ENCODE assay signal across 27 cellular contexts in the genomic region with DNA sequence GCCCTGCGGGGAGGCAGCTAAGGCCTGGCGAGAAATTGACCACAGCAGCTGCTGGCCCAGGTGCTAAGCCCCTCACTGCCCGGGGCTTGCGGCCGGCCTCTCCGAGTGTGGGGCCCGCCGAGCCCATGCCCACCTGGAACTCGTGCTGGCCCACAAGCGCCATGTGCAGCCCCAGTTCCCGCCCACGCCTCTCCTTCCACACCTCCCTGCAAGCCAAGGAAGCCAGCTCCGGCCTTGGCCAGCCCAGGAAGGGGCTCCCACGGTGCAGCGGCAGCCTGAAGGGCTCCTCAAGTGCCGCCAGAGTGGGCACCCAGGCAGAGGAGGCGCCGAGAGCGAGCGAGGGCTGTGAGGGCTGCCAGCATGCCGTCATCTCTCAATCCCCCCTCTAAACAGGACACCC.
"Had no signal": no experiment of that assay in that cellular context is flagged by ENCODE, and none has a peak within 500 bp of the region (broad histone marks: within the 10 kb centered on the region; RNA-seq: fewer than 3 reads in every experiment).

No MANE protein-coding gene starts in this region.

- DNase-seq: stimulated activated CD4-positive, alpha-beta T cell treated with anti-CD3 and anti-CD28 coated beads, Interleukin-2, amount 100 ng/mL, for 48 hours; stimulated activated CD4-positive, alpha-beta T cell treated with anti-CD3 and anti-CD28 coated beads, Interleukin-4, amount 100 ng/mL, for 1 hour; stimulated activated CD4-positive, alpha-beta T cell treated with anti-CD3 and anti-CD28 coated beads, Interleukin-4, amount 100 ng/mL, for 24 hours; stimulated activated CD4-positive, alpha-beta T cell treated with anti-CD3 and anti-CD28 coated beads, Interleukin-4, amount 100 ng/mL, for 4 hours; stimulated activated CD8-positive, alpha-beta memory T cell treated with anti-CD3 and anti-CD28 coated beads, Interleukin-4, amount 100 ng/mL, for 48 hours; stimulated activated naive B cell treated with anti-CD40 and anti-IgM and Interleukin-4, amounts not matched to agents 10 μg/mL and 1 μg/mL and 100 μg/mL, for 72 hours; stimulated activated naive CD4-positive, alpha-beta T cell; stimulated activated naive CD4-positive, alpha-beta T cell treated with Interleukin-2 at 50 U/mL for 16 hours; stimulated activated naive CD8-positive, alpha-beta T cell treated with anti-CD3 and anti-CD28 coated beads, Interleukin-15, amount 100 ng/mL, for 72 hours; stimulated activated naive CD8-positive, alpha-beta T cell treated with anti-CD3 and anti-CD28 coated beads, Interleukin-15, Interleukin-2, amounts not matched to agents 100 U/mL and 50 U/mL, for 24 hours; stomach; substantia nigra; testis; thyroid gland; tibial artery; transverse colon; trophoblast cell; upper lobe of right lung; uterus had no signal

- H3K4me1 ChIP-seq: stomach, suprapubic skin, testis, thyroid gland, tibial artery, tibial nerve, transverse colon, upper lobe of left lung, upper lobe of right lung, uterus, vagina had no signal

- H3K27me3 ChIP-seq: stomach, suprapubic skin, testis, thyroid gland, tibial artery, tibial nerve, transverse colon, upper lobe of left lung, upper lobe of right lung, uterus, vagina had no signal

- H3K27ac ChIP-seq: stomach, suprapubic skin, testis, thoracic aorta, thyroid gland, tibial artery, tibial nerve, transverse colon, upper lobe of left lung, upper lobe of right lung, uterus, vagina had no signal

- ATAC-seq: stimulated activated effector memory CD8-positive, alpha-beta T cell treated with anti-CD3 and anti-CD28 coated beads, Interleukin-12 subunit alpha, Interleukin-12 subunit beta, amount 100 ng/mL, for 72 hours; stimulated activated memory B cell treated with anti-CD40 and anti-IgM and Interleukin-4, amounts not matched to agents 10 μg/mL and 1 μg/mL and 100 μg/mL, for 72 hours; stimulated activated naive B cell treated with anti-CD40 and anti-IgM and Interleukin-4, amounts not matched to agents 10 μg/mL and 1 μg/mL and 100 μg/mL, for 72 hours; stimulated activated naive CD8-positive, alpha-beta T cell treated with anti-CD3 and anti-CD28 coated beads, Interleukin-15, amount 100 ng/mL, for 72 hours; stimulated activated naive CD8-positive, alpha-beta T cell treated with anti-CD3 and anti-CD28 coated beads, Interleukin-15, Interleukin-2, amounts not matched to agents 100 U/mL and 50 U/mL, for 24 hours had no signal

- H3K36me3 ChIP-seq: stomach, suprapubic skin, thoracic aorta, thyroid gland, tibial artery, tibial nerve, transverse colon, upper lobe of left lung, upper lobe of right lung, uterus, vagina had no signal

- H3K4me3 ChIP-seq: stomach, suprapubic skin, testis, thoracic aorta, thyroid gland, tibial artery, tibial nerve, transverse colon, upper lobe of left lung, upper lobe of right lung, uterus, vagina had no signal

- FAIRE-seq: urothelium cell line had no signal

- H3K9me3 ChIP-seq: suprapubic skin, testis, thoracic aorta, thyroid gland, transverse colon, upper lobe of right lung, uterus, vagina had no signal
